Comparison of ENCODE assay signal across 8 cellular contexts in genomic region chr1:155193275-155193990, GRCh38. TPM values are rescaled to one million over a fixed set of nuclear protein-coding genes. Genes with fewer than 3 reads are reported as not detected.
DNase-seq lines count a peak whose midpoint lies in the region; ATAC-seq and TF ChIP-seq lines count a peak whose summit lies in the region.

No MANE protein-coding gene starts in this region.

- H2BK20ac ChIP-seq in H9 (ENCODE audit: low read depth, low read length, poor library complexity, severe bottlenecking): no peak overlapping the region

- H3K27ac ChIP-seq in H9 (ENCODE audit: insufficient read length, low read depth, low read length) (no peak overlapping the region), parathyroid adenoma (peak overlapping the region; percentile 53), upper lobe of right lung (peak overlapping the region; percentile 88)

- H4K20me1 ChIP-seq in H9 (ENCODE audit: control insufficient read depth, insufficient read depth, insufficient read length): peaks cover 3% of the 10 kb centered on the region

- H3K4me3 Mint-ChIP-seq in H9: peak overlapping the region; percentile 95 to 99
- peak overlapping the region; percentile 92 for H3K4me3 Mint-ChIP-seq in activated naive CD8-positive, alpha-beta T cell treated with anti-CD3 and anti-CD28 coated beads, Interleukin-2, amount 10 ng/mL, durations not matched to agents 7 days and 5 days

- peak overlapping the region; percentile 95 to 99 (median 99) for H3K27ac Mint-ChIP-seq in H9
- peak overlapping the region; percentile 97 for H3K27ac Mint-ChIP-seq in activated naive CD8-positive, alpha-beta T cell treated with anti-CD3 and anti-CD28 coated beads, Interleukin-2, amount 10 ng/mL, durations not matched to agents 7 days and 5 days

- H2AK5ac ChIP-seq in H9 (ENCODE audit: insufficient read length, low read length): no peak overlapping the region

- no peak overlapping the region for H4K5ac ChIP-seq in H9 (ENCODE audit: insufficient read length, low read depth, low read length)

- DNase-seq in H9 (peak; percentile 95), NB4 (ENCODE audit: low read depth) (peak; percentile 91), SKM-1 treated with dmso at 0.1 percent for 144 hours (lab: John Stamatoyannopoulos, UW; ENCODE audit: unreplicated experiment) (peak; percentile 94), Right ventricle myocardium superior (peak; percentile 91), upper lobe of right lung (peak; percentile 96)
- peak; percentile 84 for DNase-seq in activated naive CD8-positive, alpha-beta T cell treated with anti-CD3 and anti-CD28 coated beads, Interleukin-2, amount 10 ng/mL, durations not matched to agents 7 days and 5 days

- POLR2A ChIA-PET in activated naive CD8-positive, alpha-beta T cell treated with anti-CD3 and anti-CD28 coated beads, Interleukin-2, amount 10 ng/mL, durations not matched to agents 7 days and 5 days (lab: Charles Lee): interaction anchor here (0.6 to 3.5 kb wide), 17 partner anchors 9 to 552 kb away, joined by 3 to 78 read pairs (median 7); partner anchors contain the start of genes KRTCAP2, MTX1, PBXIP1 and SCAMP3

- H3K18ac ChIP-seq in H9 (ENCODE audit: insufficient read length, low read depth, low read length): peak overlapping the region; percentile 86

- H3K4me1 Mint-ChIP-seq in H9: peaks cover 32 to 39% of the 10 kb centered on the region in 2 experiments
- H3K4me1 Mint-ChIP-seq in activated naive CD8-positive, alpha-beta T cell treated with anti-CD3 and anti-CD28 coated beads, Interleukin-2, amount 10 ng/mL, durations not matched to agents 7 days and 5 days: peaks cover 27% of the 10 kb centered on the region

- no peak overlapping the region for H4K8ac ChIP-seq in H9 (replicated peaks; ENCODE audit: insufficient read length, low read depth, low read length)

- H3K36me3 ChIP-seq in ES-I3 (ENCODE audit: insufficient read depth, low read length) (peaks cover 18% of the 10 kb centered on the region), parathyroid adenoma (ENCODE audit: control insufficient read depth, insufficient read depth, low read length) (no peaks in the 10 kb centered on the region), upper lobe of right lung (no peaks in the 10 kb centered on the region)

- H3K27me3 Mint-ChIP-seq in H9 (ENCODE audit: low read depth): peaks cover 3% of the 10 kb centered on the region
- H3K27me3 Mint-ChIP-seq in activated naive CD8-positive, alpha-beta T cell treated with anti-CD3 and anti-CD28 coated beads, Interleukin-2, amount 10 ng/mL, durations not matched to agents 7 days and 5 days: no peaks in the 10 kb centered on the region

- H3K27me3 ChIP-seq in H9 (ENCODE audit: insufficient read depth, low read length) (no peaks in the 10 kb centered on the region), parathyroid adenoma (ENCODE audit: control insufficient read depth, insufficient read depth, low read length) (no peaks in the 10 kb centered on the region), upper lobe of right lung (no peaks in the 10 kb centered on the region)

- H3K79me2 ChIP-seq in H9 (ENCODE audit: insufficient read depth, low read length) (peaks cover 13% of the 10 kb centered on the region; the same call in 1 of the 2 replicates), parathyroid adenoma (no peaks in the 10 kb centered on the region)

- TF ChIP-seq POLR2A in NB4 (IDR thresholded peaks at IDR 0.05; ENCODE audit: extremely low read depth, insufficient read length): peak; percentile 47

- peak overlapping the region; percentile 90; the same call in 1 of the 2 replicates for H3K14ac ChIP-seq in H9 (ENCODE audit: insufficient read depth, low read length)

- peak overlapping the region; percentile 56 for H3K4me2 ChIP-seq in H9 (ENCODE audit: insufficient read depth, insufficient read length, low read length)
- peak overlapping the region; percentile 98 for H3K4me2 ChIP-seq in parathyroid adenoma (ENCODE audit: low read length)

- H3K23ac ChIP-seq in H9 (ENCODE audit: insufficient read length, low read depth, low read length): no peak overlapping the region

- H3K4me1 ChIP-seq in ES-I3 (ENCODE audit: insufficient read depth, low read length) (peaks cover 16% of the 10 kb centered on the region), H9 (ENCODE audit: insufficient read depth, low read length) (peaks cover 10% of the 10 kb centered on the region), parathyroid adenoma (no peaks in the 10 kb centered on the region), upper lobe of right lung (peaks cover 8% of the 10 kb centered on the region)

- H3K4me3 ChIP-seq in NB4 (ENCODE audit: low read depth, low read length): peak overlapping the region; percentile 60
- peak overlapping the region; percentile 70 for H3K4me3 ChIP-seq in parathyroid adenoma (ENCODE audit: low read depth, low read length)
- peak overlapping the region; percentile 52 for H3K4me3 ChIP-seq in upper lobe of right lung

- peak; percentile 51 for ATAC-seq in activated naive CD8-positive, alpha-beta T cell treated with anti-CD3 and anti-CD28 coated beads, Interleukin-2, amount 10 ng/mL, durations not matched to agents 7 days and 5 days (ENCODE audit: low read depth)
- peak; percentile 87 for ATAC-seq in Right ventricle myocardium superior (ENCODE audit: poor library complexity)
- peak; percentile 85 for ATAC-seq in upper lobe of right lung

- no peak overlapping the region for H2BK5ac ChIP-seq in H9 (ENCODE audit: insufficient read length, low read length)

- no peak overlapping the region for H2BK12ac ChIP-seq in H9 (ENCODE audit: insufficient read length, low read depth, low read length)

- H3K9ac ChIP-seq in ES-I3 (ENCODE audit: low read depth, low read length) (peak overlapping the region; percentile 73), H9 (ENCODE audit: extremely low read depth, insufficient read length, low read length) (peak overlapping the region; percentile 30), parathyroid adenoma (no peak overlapping the region)

- H3K36me3 Mint-ChIP-seq in H9 (ENCODE audit: insufficient read depth in 1 of 3, low read depth in 3 of 3): peaks cover 29 to 31% (median 30%) of the 10 kb centered on the region in 3 experiments
- H3K36me3 Mint-ChIP-seq in activated naive CD8-positive, alpha-beta T cell treated with anti-CD3 and anti-CD28 coated beads, Interleukin-2, amount 10 ng/mL, durations not matched to agents 7 days and 5 days: no peaks in the 10 kb centered on the region

- H3K23me2 ChIP-seq in H9 (ENCODE audit: insufficient read length, low read depth, low read length, poor library complexity, severe bottlenecking): peaks cover 28% of the 10 kb centered on the region

- H3K56ac ChIP-seq in H9 (ENCODE audit: insufficient read length, low read depth, low read length): no peak overlapping the region

- H3K4ac ChIP-seq in H9 (ENCODE audit: low read depth, low read length): peak overlapping the region; percentile 1; the same call in 1 of the 2 replicates

- H3T11ph ChIP-seq in H9 (ENCODE audit: low read length): no peak overlapping the region

- peak; percentile 98 for TF ChIP-seq CTCF in H9 (conservative IDR thresholded peaks at IDR 0.05)
- TF ChIP-seq CTCF in NB4 (IDR thresholded peaks at IDR 0.05; ENCODE audit: low read depth, low read length): peak; percentile 93
- peak; percentile 95 for TF ChIP-seq CTCF in parathyroid adenoma (IDR thresholded peaks at IDR 0.05)
- peak; percentile 98 for TF ChIP-seq CTCF in upper lobe of right lung (IDR thresholded peaks at IDR 0.05)

- H2AFZ ChIP-seq in H9 (ENCODE audit: low read length): no peak overlapping the region
- H2AFZ ChIP-seq in parathyroid adenoma: peak overlapping the region; percentile 66

- H3K79me1 ChIP-seq in H9 (ENCODE audit: insufficient read depth, low read depth, low read length, poor library complexity, severe bottlenecking): no peaks in the 10 kb centered on the region

- intact Hi-C loops in Right ventricle myocardium superior (cut with DNase I) (no loop called here), upper lobe of right lung (cut with DNase I) (no loop called here)

- H4K91ac ChIP-seq in H9 (ENCODE audit: insufficient read length, low read depth, low read length): peak overlapping the region; percentile 2

- no peak overlapping the region for H2BK120ac ChIP-seq in H9 (ENCODE audit: low read depth, low read length, poor library complexity, severe bottlenecking)

- no CpG with 5 or more reads among the region's 38 CpGs for WGBS in H9 (ENCODE audit: extremely low coverage, insufficient read length, low lambda C conversion rate)

- peaks cover 3 to 4% of the 10 kb centered on the region in 2 experiments; a peak in 4 of 5 replicates for H3K9me3 Mint-ChIP-seq in H9
- H3K9me3 Mint-ChIP-seq in activated naive CD8-positive, alpha-beta T cell treated with anti-CD3 and anti-CD28 coated beads, Interleukin-2, amount 10 ng/mL, durations not matched to agents 7 days and 5 days: no peaks in the 10 kb centered on the region

- no peak overlapping the region for H2BK15ac ChIP-seq in H9 (ENCODE audit: low read depth, low read length)

- H3K9me3 ChIP-seq in ES-I3 (ENCODE audit: control insufficient read depth, insufficient read depth, low read length): no peaks in the 10 kb centered on the region
- H3K9me3 ChIP-seq in H9 (ENCODE audit: control insufficient read depth, low read depth, low read length): no peaks in the 10 kb centered on the region
- H3K9me3 ChIP-seq in parathyroid adenoma (ENCODE audit: control insufficient read depth, low read length): no peaks in the 10 kb centered on the region
- no peaks in the 10 kb centered on the region for H3K9me3 ChIP-seq in upper lobe of right lung

RNA-seq across cellular contexts. Expression of gene THBS3, which starts 14.3 kb away (rescaled TPM):
- total RNA-seq in H9 (2021) (5.0 and 5.9 TPM in 2 replicates), Right ventricle myocardium superior (5.8 TPM), upper lobe of right lung (24.9 TPM)
- total RNA-seq in activated naive CD8-positive, alpha-beta T cell treated with anti-CD3 and anti-CD28 coated beads, Interleukin-2, amount 10 ng/mL, durations not matched to agents 7 days and 5 days: 10 to 100 TPM; 25.1 to 26.3 TPM

RNA-seq across cellular contexts. Expression of gene MTX1, which starts 15.1 kb away (rescaled TPM):
- 43.6 and 45.0 TPM in 2 replicates for total RNA-seq in H9 (2021)
- 10 to 100 TPM; 31.5 to 31.7 TPM for total RNA-seq in activated naive CD8-positive, alpha-beta T cell treated with anti-CD3 and anti-CD28 coated beads, Interleukin-2, amount 10 ng/mL, durations not matched to agents 7 days and 5 days
- total RNA-seq in Right ventricle myocardium superior: 16.4 TPM
- 28.4 TPM for total RNA-seq in upper lobe of right lung

RNA-seq across cellular contexts. Expression of gene TRIM46, which starts 19.8 kb away (rescaled TPM):
- total RNA-seq in H9 (2021): 16.5 and 18.4 TPM in 2 replicates
- total RNA-seq in activated naive CD8-positive, alpha-beta T cell treated with anti-CD3 and anti-CD28 coated beads, Interleukin-2, amount 10 ng/mL, durations not matched to agents 7 days and 5 days: 10 to 100 TPM; 12.4 to 13.4 TPM
- 0.08 TPM for total RNA-seq in Right ventricle myocardium superior
- total RNA-seq in upper lobe of right lung: 0.43 TPM

RNA-seq across cellular contexts. Expression of gene KRTCAP2, which starts 20.3 kb away (rescaled TPM):
- total RNA-seq in H9 (2021): 149 and 152 TPM in 2 replicates
- total RNA-seq in activated naive CD8-positive, alpha-beta T cell treated with anti-CD3 and anti-CD28 coated beads, Interleukin-2, amount 10 ng/mL, durations not matched to agents 7 days and 5 days: 100 to 1,000 TPM; 146 to 170 TPM
- total RNA-seq in Right ventricle myocardium superior: 121 TPM
- total RNA-seq in upper lobe of right lung: 130 TPM

RNA-seq across cellular contexts. Expression of gene DPM3, which starts 53.1 kb away (rescaled TPM):
- total RNA-seq in H9 (2021) (47.4 and 48.5 TPM in 2 replicates), Right ventricle myocardium superior (49.4 TPM), upper lobe of right lung (71.1 TPM)
- 10 to 100 TPM; 60.0 to 71.1 TPM for total RNA-seq in activated naive CD8-positive, alpha-beta T cell treated with anti-CD3 and anti-CD28 coated beads, Interleukin-2, amount 10 ng/mL, durations not matched to agents 7 days and 5 days
